ENCODE assay signal across 1 cellular context in genomic region chr10:76150886-76151288, GRCh38.
TF ChIP-seq lines count a peak whose summit lies in the region.

No MANE protein-coding gene starts in this region.

TF ChIP-seq in HepG2, 621 proteins besides CTCF, POLR2A, EP300 and RAD21 (continued from another document and continues in another):
- no peak for TF ChIP-seq POGK (CRISPR knock-in tag; conservative IDR thresholded peaks at IDR 0.05)
- no peak for TF ChIP-seq ZMYM3 (CRISPR knock-in tag; IDR thresholded peaks at IDR 0.05)
- TF ChIP-seq IKZF4 (CRISPR knock-in tag; IDR thresholded peaks at IDR 0.05; ENCODE audit: borderline replicate concordance, low read depth, not compliant biosample characterization) = no peak
- no peak for TF ChIP-seq RNF2 (conservative IDR thresholded peaks at IDR 0.05; ENCODE audit: low read depth)
- TF ChIP-seq ZKSCAN8 (CRISPR knock-in tag; IDR thresholded peaks at IDR 0.05; ENCODE audit: borderline replicate concordance) = no peak
- no peak for TF ChIP-seq CAMTA2 (CRISPR knock-in tag; IDR thresholded peaks at IDR 0.05; ENCODE audit: borderline replicate concordance)
- no peak for TF ChIP-seq KLF12 (CRISPR knock-in tag; IDR thresholded peaks at IDR 0.05; ENCODE audit: borderline replicate concordance)
- no peak for TF ChIP-seq CREB3 (CRISPR knock-in tag; IDR thresholded peaks at IDR 0.05)
- no peak for TF ChIP-seq ZNF382 (CRISPR knock-in tag; IDR thresholded peaks at IDR 0.05; ENCODE audit: borderline replicate concordance)
- TF ChIP-seq ZBTB8A (CRISPR knock-in tag; IDR thresholded peaks at IDR 0.05; ENCODE audit: borderline replicate concordance, low read depth) = no peak
- TF ChIP-seq JUND (CRISPR knock-in tag; IDR thresholded peaks at IDR 0.05) = no peak
- TF ChIP-seq ZNF138 (CRISPR knock-in tag; IDR thresholded peaks at IDR 0.05; ENCODE audit: low read depth) = no peak
- TF ChIP-seq ATF7-NPFF (CRISPR knock-in tag; IDR thresholded peaks at IDR 0.05; ENCODE audit: low read depth) = no peak
- TF ChIP-seq HDAC2 (CRISPR knock-in tag; IDR thresholded peaks at IDR 0.05) = no peak
- no peak for TF ChIP-seq ZBTB4 (CRISPR knock-in tag; IDR thresholded peaks at IDR 0.05; ENCODE audit: borderline replicate concordance)
- TF ChIP-seq PHF8 (CRISPR knock-in tag; IDR thresholded peaks at IDR 0.05) = no peak
- TF ChIP-seq MLLT10 (CRISPR knock-in tag; IDR thresholded peaks at IDR 0.05) = no peak
- TF ChIP-seq ZBTB2 (CRISPR knock-in tag; IDR thresholded peaks at IDR 0.05; ENCODE audit: low read depth) = no peak
- TF ChIP-seq ZNF709 (CRISPR knock-in tag; IDR thresholded peaks at IDR 0.05) = no peak
- no peak; the same call in 1 of the 2 replicates for TF ChIP-seq KLF6 (CRISPR knock-in tag; IDR thresholded peaks at IDR 0.05)
- TF ChIP-seq ZNF557 (CRISPR knock-in tag; IDR thresholded peaks at IDR 0.05) = no peak
- no peak for TF ChIP-seq PLRG1 (conservative IDR thresholded peaks at IDR 0.05)
- TF ChIP-seq RELA (CRISPR knock-in tag; IDR thresholded peaks at IDR 0.05) = no peak
- no peak for TF ChIP-seq PAX8 (CRISPR knock-in tag; IDR thresholded peaks at IDR 0.05; ENCODE audit: borderline replicate concordance)
- TF ChIP-seq WIZ (CRISPR knock-in tag; IDR thresholded peaks at IDR 0.05) = no peak
- no peak for TF ChIP-seq ZNF720 (CRISPR knock-in tag; IDR thresholded peaks at IDR 0.05)
- no peak for TF ChIP-seq MTA1 (CRISPR knock-in tag; IDR thresholded peaks at IDR 0.05; ENCODE audit: borderline replicate concordance)
- no peak for TF ChIP-seq KAT8 (CRISPR knock-in tag; IDR thresholded peaks at IDR 0.05)
- TF ChIP-seq GABPB1 (CRISPR knock-in tag; IDR thresholded peaks at IDR 0.05) = no peak
- no peak for TF ChIP-seq ZNF253 (CRISPR knock-in tag; IDR thresholded peaks at IDR 0.05; ENCODE audit: borderline replicate concordance)
- TF ChIP-seq SCMH1 (CRISPR knock-in tag; IDR thresholded peaks at IDR 0.05; ENCODE audit: borderline replicate concordance) = no peak
- no peak for TF ChIP-seq BCL6 (CRISPR knock-in tag; IDR thresholded peaks at IDR 0.05)
- no peak for TF ChIP-seq ONECUT2 (CRISPR knock-in tag; IDR thresholded peaks at IDR 0.05)
- no peak for TF ChIP-seq ATM (IDR thresholded peaks at IDR 0.05; ENCODE audit: borderline replicate concordance)
- TF ChIP-seq TBP (CRISPR knock-in tag; IDR thresholded peaks at IDR 0.05) = no peak
- TF ChIP-seq ZNF280B (CRISPR knock-in tag; IDR thresholded peaks at IDR 0.05; ENCODE audit: borderline replicate concordance) = no peak
- TF ChIP-seq CC2D1A (CRISPR knock-in tag; IDR thresholded peaks at IDR 0.05) = no peak
- no peak for TF ChIP-seq ZNF232 (CRISPR knock-in tag; IDR thresholded peaks at IDR 0.05; ENCODE audit: borderline replicate concordance)
- no peak for TF ChIP-seq THAP9 (CRISPR knock-in tag; IDR thresholded peaks at IDR 0.05; ENCODE audit: borderline replicate concordance)
- TF ChIP-seq HMG20B (CRISPR knock-in tag; conservative IDR thresholded peaks at IDR 0.05) = no peak
- TF ChIP-seq ZNF10 (CRISPR knock-in tag; IDR thresholded peaks at IDR 0.05; ENCODE audit: borderline replicate concordance, low read depth) = no peak
- TF ChIP-seq AHR (CRISPR knock-in tag; IDR thresholded peaks at IDR 0.05) = no peak
- TF ChIP-seq ZBTB7A (CRISPR knock-in tag; IDR thresholded peaks at IDR 0.05) = no peak
- TF ChIP-seq ZBTB14 (CRISPR knock-in tag; IDR thresholded peaks at IDR 0.05) = no peak
- no peak for TF ChIP-seq ZNF343 (CRISPR knock-in tag; IDR thresholded peaks at IDR 0.05)
- peak; percentile 72 for TF ChIP-seq ZBTB7B (CRISPR knock-in tag; IDR thresholded peaks at IDR 0.05)
- no peak for TF ChIP-seq CREBL2 (CRISPR knock-in tag; IDR thresholded peaks at IDR 0.05; ENCODE audit: borderline replicate concordance)
- TF ChIP-seq ZNF430 (CRISPR knock-in tag; IDR thresholded peaks at IDR 0.05) = no peak
- no peak for TF ChIP-seq CEBPZ (IDR thresholded peaks at IDR 0.05; ENCODE audit: low read length)
- no peak for TF ChIP-seq ZEB1 (IDR thresholded peaks at IDR 0.05; ENCODE audit: insufficient replicate concordance, low read depth)
- no peak for TF ChIP-seq ZNF205 (CRISPR knock-in tag; IDR thresholded peaks at IDR 0.05)
- TF ChIP-seq POLR2AphosphoS2 (IDR thresholded peaks at IDR 0.05; ENCODE audit: low read depth, low read length) = no peak
- TF ChIP-seq PHF5A (CRISPR knock-in tag; IDR thresholded peaks at IDR 0.05; ENCODE audit: low read depth, unreplicated experiment) = no peak
- TF ChIP-seq PBX2 (CRISPR knock-in tag; IDR thresholded peaks at IDR 0.05) = no peak
